33 cellular contexts compared by ENCODE assay signal in the genomic region with DNA sequence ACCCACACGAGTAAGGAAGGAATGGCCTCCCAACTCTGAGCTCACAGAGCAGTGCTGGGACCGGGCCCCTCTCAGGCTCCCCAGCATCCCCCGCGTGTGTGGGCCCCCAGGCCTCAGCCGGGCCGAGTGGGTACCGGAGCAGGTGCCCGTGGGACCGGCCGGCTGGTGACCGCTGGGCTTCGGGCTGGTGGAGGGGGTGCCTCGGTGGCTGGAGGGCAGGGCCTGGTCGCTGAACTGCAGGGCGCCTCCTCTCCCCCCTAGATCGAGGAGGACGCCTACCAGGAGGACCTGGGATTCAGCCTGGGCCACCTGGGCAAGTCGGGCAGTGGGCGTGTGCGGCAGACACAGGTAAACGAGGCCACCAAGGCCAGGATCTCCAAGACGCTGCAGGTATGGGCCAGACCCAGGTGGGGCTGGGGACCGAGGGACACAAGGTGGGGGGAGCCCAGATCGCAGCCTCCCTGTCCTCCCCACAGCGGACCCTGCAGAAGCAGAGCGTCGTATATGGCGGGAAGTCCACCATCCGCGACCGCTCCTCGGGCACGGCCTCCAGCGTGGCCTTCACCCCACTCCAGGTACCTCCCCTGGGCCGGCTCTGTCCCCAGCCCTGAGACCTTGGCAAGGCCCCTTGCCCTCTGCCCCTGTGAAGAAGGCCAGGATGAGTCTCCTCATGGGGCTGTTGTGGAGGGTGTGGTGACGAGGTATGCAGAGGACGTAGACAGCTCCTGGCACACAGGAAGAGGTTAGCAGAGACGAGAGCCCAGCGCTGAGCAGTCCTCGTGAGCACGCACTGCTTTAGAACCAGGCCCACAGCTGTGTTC. TPM values are rescaled to one million over a fixed set of nuclear protein-coding genes. Genes with fewer than 3 reads are reported as not detected.
"Had no signal": no experiment of that assay in that cellular context is flagged by ENCODE, and none has a peak within 500 bp of the region (broad histone marks: within the 10 kb centered on the region; RNA-seq: fewer than 3 reads in every experiment).

No MANE protein-coding gene starts in this region.

- ATAC-seq: activated CD4-positive, alpha-beta T cell treated with anti-CD3 and anti-CD28 coated beads for 36 hours; activated CD8-positive, alpha-beta memory T cell treated with anti-CD3 and anti-CD28 coated beads, Interleukin-2, amount 10 ng/mL, durations not matched to agents 7 days and 5 days; activated CD8-positive, alpha-beta T cell treated with anti-CD3 and anti-CD28 coated beads, Interleukin-2, amount 10 ng/mL, durations not matched to agents 7 days and 5 days; activated naive CD8-positive, alpha-beta T cell treated with anti-CD3 and anti-CD28 coated beads, Interleukin-2, amount 50 U/mL, for 24 hours; body of pancreas; effector memory CD8-positive, alpha-beta T cell; foreskin keratinocyte; gastrocnemius medialis had no signal

- H3K27ac ChIP-seq: adrenal gland, body of pancreas, esophagus muscularis mucosa, foreskin keratinocyte, gastrocnemius medialis had no signal

- H3K9me3 ChIP-seq: adrenal gland, body of pancreas, esophagus muscularis mucosa, gastrocnemius medialis had no signal

- H3K27me3 Mint-ChIP-seq: activated CD4-positive, alpha-beta memory T cell treated with anti-CD3 and anti-CD28 coated beads for 36 hours; activated CD4-positive, alpha-beta T cell treated with anti-CD3 and anti-CD28 coated beads for 36 hours; activated CD4-positive, alpha-beta T cell treated with anti-CD3 and anti-CD28 coated beads, Interleukin-2, amount 10 ng/mL, durations not matched to agents 24 days and 14 days; activated CD8-positive, alpha-beta memory T cell treated with anti-CD3 and anti-CD28 coated beads, Interleukin-2, amount 10 ng/mL, durations not matched to agents 7 days and 5 days; activated naive CD4-positive, alpha-beta T cell treated with anti-CD3 and anti-CD28 coated beads, Interleukin-2, amount 50 U/mL, for 24 hours; activated naive CD8-positive, alpha-beta T cell treated with anti-CD3 and anti-CD28 coated beads for 36 hours; activated naive CD8-positive, alpha-beta T cell treated with anti-CD3 and anti-CD28 coated beads, Interleukin-2, amount 50 U/mL, for 24 hours; effector memory CD8-positive, alpha-beta T cell had no signal

- H3K4me1 Mint-ChIP-seq: activated CD4-positive, alpha-beta T cell treated with anti-CD3 and anti-CD28 coated beads for 36 hours; activated CD4-positive, alpha-beta T cell treated with anti-CD3 and anti-CD28 coated beads, Interleukin-2, amount 10 ng/mL, durations not matched to agents 24 days and 14 days; activated CD8-positive, alpha-beta memory T cell treated with anti-CD3 and anti-CD28 coated beads, Interleukin-2, amount 10 ng/mL, durations not matched to agents 7 days and 5 days; activated naive CD4-positive, alpha-beta T cell treated with anti-CD3 and anti-CD28 coated beads, Interleukin-2, amount 50 U/mL, for 24 hours; activated naive CD8-positive, alpha-beta T cell treated with anti-CD3 and anti-CD28 coated beads for 36 hours; activated naive CD8-positive, alpha-beta T cell treated with anti-CD3 and anti-CD28 coated beads, Interleukin-2, amount 50 U/mL, for 24 hours had no signal

- H3K4me1 ChIP-seq: adrenal gland, body of pancreas, esophagus muscularis mucosa, foreskin keratinocyte, gastrocnemius medialis had no signal

- H3K4me3 ChIP-seq: adrenal gland, body of pancreas, esophagus muscularis mucosa, gastrocnemius medialis had no signal

- H3K9me3 Mint-ChIP-seq: activated CD4-positive, alpha-beta memory T cell treated with anti-CD3 and anti-CD28 coated beads for 36 hours; activated CD4-positive, alpha-beta T cell treated with anti-CD3 and anti-CD28 coated beads, Interleukin-2, amount 10 ng/mL, durations not matched to agents 24 days and 14 days; activated naive CD4-positive, alpha-beta T cell treated with anti-CD3 and anti-CD28 coated beads for 36 hours; activated naive CD4-positive, alpha-beta T cell treated with anti-CD3 and anti-CD28 coated beads, Interleukin-2, amount 50 U/mL, for 24 hours; activated naive CD8-positive, alpha-beta T cell treated with anti-CD3 and anti-CD28 coated beads for 36 hours; activated naive CD8-positive, alpha-beta T cell treated with anti-CD3 and anti-CD28 coated beads, Interleukin-2, amount 50 U/mL, for 24 hours; activated T-helper 1 cell treated with anti-CD3 and anti-CD28 coated beads, Interleukin-12 subunit alpha, Interleukin-12 subunit beta, Interleukin-2, Interleukin-4 antibody, amounts not matched to agents 30 ng/mL and 10 ng/mL and 1 ng/mL, durations not matched to agents 14 hours and 24 hours and 36 hours; activated T-helper 2 cell treated with anti-CD3 and anti-CD28 coated beads, Interferon-gamma antibody, Interleukin-2, Interleukin-4, amounts not matched to agents 10 μg/mL and 5 μg/mL and 100 μg/mL, durations not matched to agents 14 hours and 24 hours and 36 hours; effector memory CD8-positive, alpha-beta T cell had no signal

- H3K27ac Mint-ChIP-seq: activated CD4-positive, alpha-beta memory T cell treated with anti-CD3 and anti-CD28 coated beads for 36 hours; activated CD4-positive, alpha-beta T cell treated with anti-CD3 and anti-CD28 coated beads for 36 hours; activated CD4-positive, alpha-beta T cell treated with anti-CD3 and anti-CD28 coated beads, Interleukin-2, amount 10 ng/mL, durations not matched to agents 24 days and 14 days; activated CD8-positive, alpha-beta memory T cell treated with anti-CD3 and anti-CD28 coated beads, Interleukin-2, amount 10 ng/mL, durations not matched to agents 7 days and 5 days; activated CD8-positive, alpha-beta T cell treated with anti-CD3 and anti-CD28 coated beads, Interleukin-2, amount 10 ng/mL, durations not matched to agents 7 days and 5 days; activated naive CD4-positive, alpha-beta T cell treated with anti-CD3 and anti-CD28 coated beads for 36 hours; activated naive CD4-positive, alpha-beta T cell treated with anti-CD3 and anti-CD28 coated beads, Interleukin-2, amount 50 U/mL, for 24 hours; activated naive CD8-positive, alpha-beta T cell treated with anti-CD3 and anti-CD28 coated beads for 36 hours; activated naive CD8-positive, alpha-beta T cell treated with anti-CD3 and anti-CD28 coated beads, Interleukin-2, amount 50 U/mL, for 24 hours; activated T-helper 1 cell treated with anti-CD3 and anti-CD28 coated beads, Interleukin-12 subunit alpha, Interleukin-12 subunit beta, Interleukin-2, Interleukin-4 antibody, amounts not matched to agents 30 ng/mL and 10 ng/mL and 1 ng/mL, durations not matched to agents 14 hours and 24 hours and 36 hours; activated T-helper 2 cell treated with anti-CD3 and anti-CD28 coated beads, Interferon-gamma antibody, Interleukin-2, Interleukin-4, amounts not matched to agents 10 μg/mL and 5 μg/mL and 100 μg/mL, durations not matched to agents 14 hours and 24 hours and 36 hours; effector memory CD8-positive, alpha-beta T cell had no signal

- H3K4me3 Mint-ChIP-seq: activated CD4-positive, alpha-beta memory T cell treated with anti-CD3 and anti-CD28 coated beads for 36 hours; activated CD4-positive, alpha-beta T cell treated with anti-CD3 and anti-CD28 coated beads for 36 hours; activated CD4-positive, alpha-beta T cell treated with anti-CD3 and anti-CD28 coated beads, Interleukin-2, amount 10 ng/mL, durations not matched to agents 24 days and 14 days; activated CD8-positive, alpha-beta memory T cell treated with anti-CD3 and anti-CD28 coated beads, Interleukin-2, amount 10 ng/mL, durations not matched to agents 7 days and 5 days; activated CD8-positive, alpha-beta T cell treated with anti-CD3 and anti-CD28 coated beads, Interleukin-2, amount 10 ng/mL, durations not matched to agents 7 days and 5 days; activated naive CD4-positive, alpha-beta T cell treated with anti-CD3 and anti-CD28 coated beads for 36 hours; activated naive CD4-positive, alpha-beta T cell treated with anti-CD3 and anti-CD28 coated beads, Interleukin-2, amount 50 U/mL, for 24 hours; activated naive CD8-positive, alpha-beta T cell treated with anti-CD3 and anti-CD28 coated beads for 36 hours; activated naive CD8-positive, alpha-beta T cell treated with anti-CD3 and anti-CD28 coated beads, Interleukin-2, amount 50 U/mL, for 24 hours; activated T-helper 1 cell treated with anti-CD3 and anti-CD28 coated beads, Interleukin-12 subunit alpha, Interleukin-12 subunit beta, Interleukin-2, Interleukin-4 antibody, amounts not matched to agents 30 ng/mL and 10 ng/mL and 1 ng/mL, durations not matched to agents 14 hours and 24 hours and 36 hours; effector memory CD8-positive, alpha-beta T cell had no signal

- FAIRE-seq: colon had no signal

- DNase-seq: activated CD4-positive, alpha-beta memory T cell treated with anti-CD3 and anti-CD28 coated beads for 36 hours; activated CD4-positive, alpha-beta T cell treated with anti-CD3 and anti-CD28 coated beads for 36 hours; activated CD4-positive, alpha-beta T cell treated with anti-CD3 and anti-CD28 coated beads, Interleukin-2, amount 10 ng/mL, durations not matched to agents 24 days and 14 days; activated CD4-positive, CD25-positive, alpha-beta regulatory T cell; activated CD4-positive, CD25-positive, alpha-beta regulatory T cell treated with anti-CD3 and anti-CD28 coated beads, Interleukin-2, amount 50 U/mL, for 72 hours; activated CD8-positive, alpha-beta memory T cell treated with anti-CD3 and anti-CD28 coated beads, Interleukin-2, amount 10 ng/mL, durations not matched to agents 7 days and 5 days; activated CD8-positive, alpha-beta memory T cell treated with anti-CD3 and anti-CD28 coated beads, Interleukin-2, amount 50 U/mL, for 4 hours; activated CD8-positive, alpha-beta T cell treated with anti-CD3 and anti-CD28 coated beads, Interleukin-2, amount 10 ng/mL, durations not matched to agents 7 days and 5 days; activated effector memory CD4-positive, alpha-beta T cell treated with anti-CD3 and anti-CD28 coated beads, Interleukin-2, amount 50 U/mL, for 16 hours; activated naive CD4-positive, alpha-beta T cell treated with anti-CD3 and anti-CD28 coated beads for 36 hours; activated naive CD8-positive, alpha-beta T cell treated with anti-CD3 and anti-CD28 coated beads for 36 hours; activated naive CD8-positive, alpha-beta T cell treated with anti-CD3 and anti-CD28 coated beads, Interleukin-2, amount 50 U/mL, for 24 hours; activated T-cell treated with anti-CD3 and anti-CD28 coated beads, Interleukin-2, amount 50 U/mL, for 1 hour; activated T-cell treated with anti-CD3 and anti-CD28 coated beads, Interleukin-2, amount 50 U/mL, for 48 hours; adrenal gland; amygdala; aorta; body of pancreas; caudate nucleus; cortex of kidney; dermis blood vessel endothelial cell; effector CD4-positive, alpha-beta T cell; effector memory CD8-positive, alpha-beta T cell; erythroblast; foreskin keratinocyte; gastrocnemius medialis; glutamatergic neuron; T-helper 2 cell had no signal

- H3K27me3 ChIP-seq: adrenal gland, body of pancreas, esophagus muscularis mucosa, foreskin keratinocyte, gastrocnemius medialis had no signal

RNA-seq across cellular contexts. Expression of a gene that starts 28.4 kb away (rescaled TPM):
- total RNA-seq: activated T-helper 1 cell treated with anti-CD3 and anti-CD28 coated beads, Interleukin-12 subunit alpha, Interleukin-12 subunit beta, Interleukin-2, Interleukin-4 antibody, amounts not matched to agents 30 ng/mL and 10 ng/mL and 1 ng/mL, durations not matched to agents 14 hours and 24 hours and 36 hours; dermis blood vessel endothelial cell had no signal
